ENCODE assay signal across 13 cellular contexts in the genomic region with DNA sequence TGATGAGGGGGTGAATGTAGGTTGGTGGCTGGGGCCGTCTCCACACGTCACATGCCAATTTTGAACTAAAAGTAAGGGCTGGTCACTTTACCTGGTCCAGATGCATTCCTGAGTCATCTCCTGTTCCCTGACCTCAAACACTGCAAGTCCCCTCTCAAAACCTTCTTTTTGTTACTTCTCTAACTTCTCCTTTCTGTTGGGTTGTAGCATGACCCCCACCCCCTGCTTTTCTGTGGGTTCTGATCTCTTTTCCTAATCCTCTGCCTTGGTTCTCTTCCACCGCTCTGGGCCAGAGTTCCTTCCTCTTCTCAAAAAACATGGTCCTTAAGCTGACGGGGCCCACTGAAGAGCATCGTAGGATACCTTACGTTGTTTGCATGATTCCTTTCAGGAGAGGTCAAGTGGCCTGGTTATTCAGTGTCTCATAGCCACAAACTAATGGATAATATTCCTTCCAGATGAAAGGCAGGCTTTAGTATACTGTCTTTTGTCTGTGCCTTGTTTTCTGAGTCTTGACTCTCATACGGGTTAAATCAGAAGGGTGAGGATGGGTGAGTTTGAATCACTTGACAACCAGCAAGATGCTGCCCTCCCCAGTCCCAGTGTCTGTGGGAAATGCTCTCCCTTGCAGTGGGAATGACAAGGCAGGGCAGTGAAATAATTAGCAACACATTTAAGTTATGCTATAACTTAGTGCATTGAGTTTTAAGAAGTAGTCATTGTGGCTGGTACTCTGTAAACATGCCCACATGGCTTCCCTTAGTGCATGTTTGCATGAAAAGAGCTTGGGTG. TPM values are rescaled to one million over a fixed set of nuclear protein-coding genes. Genes with fewer than 3 reads are reported as not detected.
DNase-seq lines count a peak whose midpoint lies in the region; ATAC-seq and TF ChIP-seq lines count a peak whose summit lies in the region.
"Had no signal": no experiment of that assay in that cellular context is flagged by ENCODE, and none has a peak within 500 bp of the region (broad histone marks: within the 10 kb centered on the region; RNA-seq: fewer than 3 reads in every experiment).

No MANE protein-coding gene starts in this region.

- H4K5ac ChIP-seq in IMR-90 (ENCODE audit: low read depth, low read length): no peak overlapping the region

- dilution Hi-C loops in IMR-90 (cut with HindIII; ENCODE audit: low sequenced_read_pairs, unreplicated experiment): no loop called here

- peaks cover 34% of the 10 kb centered on the region for H3K36me3 Mint-ChIP-seq in Calu3 (ENCODE audit: insufficient read depth, unreplicated experiment)
- no peaks in the 10 kb centered on the region for H3K36me3 Mint-ChIP-seq in WTC11

- H3K27ac Mint-ChIP-seq in Calu3 (ENCODE audit: unreplicated experiment) (peak overlapping the region; percentile 46), WTC11 (peak overlapping the region; percentile 47; the same call in 1 of the 2 replicates)
- H3K27ac Mint-ChIP-seq: activated CD4-positive, alpha-beta T cell treated with anti-CD3 and anti-CD28 coated beads for 36 hours; activated T-helper 2 cell treated with anti-CD3 and anti-CD28 coated beads, Interferon-gamma antibody, Interleukin-2, Interleukin-4, amounts not matched to agents 10 μg/mL and 5 μg/mL and 100 μg/mL, durations not matched to agents 14 hours and 24 hours and 36 hours had no signal

- no peak overlapping the region for H2BK20ac ChIP-seq in IMR-90 (ENCODE audit: low read depth, low read length)

- H3K18ac ChIP-seq in IMR-90 (ENCODE audit: low read depth, low read length): no peak overlapping the region

- peaks cover 7% of the 10 kb centered on the region for H3K4me1 ChIP-seq in IMR-90 (ENCODE audit: control insufficient read depth, insufficient read depth, low read length)
- no peaks in the 10 kb centered on the region for H3K4me1 ChIP-seq in effector memory CD4-positive, alpha-beta T cell (ENCODE audit: control insufficient read depth, insufficient read depth, low read length, poor library complexity, severe bottlenecking)

- DNase-seq in Calu3 (no peak), IMR-90 (no peak), WTC11 (ENCODE audit: low spot score) (no peak), omental fat pad (ENCODE audit: low spot score) (no peak), Right ventricle myocardium inferior (ENCODE audit: missing footprints) (no peak)
- no peak for DNase-seq in effector memory CD4-positive, alpha-beta T cell
- DNase-seq: activated CD4-positive, alpha-beta T cell treated with anti-CD3 and anti-CD28 coated beads for 36 hours; NCI-H2029 treated with DMSO at 0.1 percent for 48 hours; NCI-H524; SJCRH30; T-helper 9 cell had no signal

- no peak overlapping the region for H3K27ac ChIP-seq in IMR-90 (ENCODE audit: insufficient read depth, low read length)
- no peak overlapping the region for H3K27ac ChIP-seq in effector memory CD4-positive, alpha-beta T cell (ENCODE audit: insufficient read depth, low read length, poor library complexity, severe bottlenecking)
- H3K27ac ChIP-seq: SJCRH30 had no signal

- H2AFZ ChIP-seq in IMR-90 (replicated peaks; ENCODE audit: low read length, poor library complexity): no peak overlapping the region

- H2AK5ac ChIP-seq in IMR-90 (ENCODE audit: low read depth, low read length): no peak overlapping the region

- H3K56ac ChIP-seq in IMR-90 (ENCODE audit: extremely low read depth, insufficient read depth, low read length): no peak overlapping the region

- H3K36me3 ChIP-seq in IMR-90 (ENCODE audit: control insufficient read depth, insufficient read depth, low read length): peaks cover 5% of the 10 kb centered on the region; the same call in 1 of the 2 replicates
- H3K36me3 ChIP-seq in effector memory CD4-positive, alpha-beta T cell (ENCODE audit: control insufficient read depth, insufficient read depth, low read length): no peaks in the 10 kb centered on the region

- H3K4me1 Mint-ChIP-seq in Calu3 (ENCODE audit: low read depth, unreplicated experiment): peaks cover 35% of the 10 kb centered on the region
- peaks cover 74% of the 10 kb centered on the region for H3K4me1 Mint-ChIP-seq in WTC11

- no peak overlapping the region for H3K4ac ChIP-seq in IMR-90 (ENCODE audit: low read depth, low read length)

- no peak for TF ChIP-seq POLR2A in IMR-90 (IDR thresholded peaks at IDR 0.05; ENCODE audit: low read depth, low read length)

- peaks cover 4% of the 10 kb centered on the region; the same call in 1 of the 2 replicates for H3K27me3 ChIP-seq in IMR-90 (ENCODE audit: control insufficient read depth, insufficient read depth, low read length)
- no peaks in the 10 kb centered on the region for H3K27me3 ChIP-seq in effector memory CD4-positive, alpha-beta T cell (replicated peaks; ENCODE audit: control insufficient read depth, insufficient read depth, low read length, poor library complexity, severe bottlenecking)
- H3K27me3 ChIP-seq: SJCRH30 had no signal

- H4K20me1 ChIP-seq in IMR-90 (ENCODE audit: insufficient read depth, low read length): peaks cover 79% of the 10 kb centered on the region

- ATAC-seq in IMR-90 (ENCODE audit: low read depth) (no peak), WTC11 (no peak), omental fat pad (ENCODE audit: low FRiP score) (peak; percentile 42), GM18907 (IDR thresholded peaks at IDR 0.05; ENCODE audit: unreplicated experiment) (no peak), Right ventricle myocardium inferior (no peak)
- ATAC-seq: activated CD4-positive, alpha-beta T cell treated with anti-CD3 and anti-CD28 coated beads for 36 hours had no signal

- H2BK120ac ChIP-seq in IMR-90 (ENCODE audit: low read depth, low read length): no peak overlapping the region

- CTCF ChIA-PET in Calu3 (lab: Charles Lee) (no interaction called here), IMR-90 (lab: Yijun Ruan, JAX) (interaction anchor here (0.6 kb wide), 1 partner anchor 10 kb away, joined by 3 read pairs; no protein-coding TSS in a partner anchor), WTC11 (lab: Charles Lee) (no interaction called here)

- H3K9me1 ChIP-seq in IMR-90 (ENCODE audit: insufficient read depth, low read length): peaks cover 24% of the 10 kb centered on the region

- intact Hi-C loops in Calu3 (cut with micrococcal nuclease; ENCODE audit: unreplicated experiment) (no loop called here), IMR-90 (cut with micrococcal nuclease) (no loop called here), Right ventricle myocardium inferior (cut with DNase I) (no loop called here)

- H4K91ac ChIP-seq in IMR-90 (ENCODE audit: insufficient read depth, low read depth, low read length): no peak overlapping the region

- no peak overlapping the region for H3K9ac ChIP-seq in IMR-90 (ENCODE audit: low read depth, low read length)

- peak overlapping the region; percentile 47; the same call in 1 of the 2 replicates for H3K23ac ChIP-seq in IMR-90 (ENCODE audit: low read depth, low read length)

- 0% methylated on average over 1 of the region's 7 CpGs; no CpG with 5 or more reads in 1 of the 2 experiments for WGBS in IMR-90 (ENCODE audit: extremely low coverage in 2 of 2, insufficient read length in 1 of 2), 2 experiments

- H2BK15ac ChIP-seq in IMR-90 (ENCODE audit: low read depth, low read length): no peak overlapping the region

- no peak overlapping the region for H3K14ac ChIP-seq in IMR-90 (replicated peaks; ENCODE audit: low read depth, low read length)

- no peak overlapping the region for H3K4me3 ChIP-seq in IMR-90 (ENCODE audit: insufficient read depth, low read depth, low read length)
- no peak overlapping the region for H3K4me3 ChIP-seq in effector memory CD4-positive, alpha-beta T cell (ENCODE audit: insufficient read depth, low read depth, low read length, poor library complexity, severe bottlenecking)
- H3K4me3 ChIP-seq: SJCRH30 had no signal

- TF ChIP-seq RAD21 in IMR-90 (IDR thresholded peaks at IDR 0.05; ENCODE audit: low read length): no peak

- no peaks in the 10 kb centered on the region for H3K27me3 Mint-ChIP-seq in Calu3 (ENCODE audit: unreplicated experiment)
- no peaks in the 10 kb centered on the region for H3K27me3 Mint-ChIP-seq in WTC11 (ENCODE audit: low read depth)
- H3K27me3 Mint-ChIP-seq: activated CD4-positive, alpha-beta T cell treated with anti-CD3 and anti-CD28 coated beads for 36 hours had no signal

- TF ChIP-seq CTCF in Calu3 (IDR thresholded peaks at IDR 0.05; ENCODE audit: unreplicated experiment) (no peak), IMR-90 (conservative IDR thresholded peaks at IDR 0.05; ENCODE audit: low read depth, low read length) (no peak), WTC11 (IDR thresholded peaks at IDR 0.05) (no peak), omental fat pad (IDR thresholded peaks at IDR 0.05) (no peak)

- H3K4me2 ChIP-seq in IMR-90 (ENCODE audit: low read depth, low read length): no peak overlapping the region

- H3K4me3 Mint-ChIP-seq in Calu3 (ENCODE audit: low read depth, unreplicated experiment) (peak overlapping the region; percentile 8), WTC11 (no peak overlapping the region)
- H3K4me3 Mint-ChIP-seq: activated CD4-positive, alpha-beta T cell treated with anti-CD3 and anti-CD28 coated beads for 36 hours had no signal

- H4K8ac ChIP-seq in IMR-90 (ENCODE audit: low read depth in 2 of 2, low read length in 2 of 2): no peak overlapping the region

- in situ Hi-C loops in IMR-90 (cut with MboI; ENCODE audit: low sequenced_read_pairs): no loop called here

- H3K9me3 ChIP-seq in IMR-90 (ENCODE audit: control insufficient read depth, insufficient read depth, low read length): no peaks in the 10 kb centered on the region
- H3K9me3 ChIP-seq in effector memory CD4-positive, alpha-beta T cell (ENCODE audit: control insufficient read depth, low read length): no peaks in the 10 kb centered on the region
- H3K9me3 ChIP-seq: SJCRH30 had no signal

- H3K79me1 ChIP-seq in IMR-90 (ENCODE audit: low read depth in 1 of 2, low read length in 2 of 2): peaks cover 0 to 8% of the 10 kb centered on the region in 2 experiments; a peak in 1 of 4 replicates

- no TSS peak for BruUV-seq in Calu3 (replicated peaks; lab: Mats Ljungman, UMichigan)
- no TSS peak for BruUV-seq in IMR-90 (replicated peaks; lab: Mats Ljungman, UMichigan)

- H3K9me3 Mint-ChIP-seq in Calu3 (ENCODE audit: low read depth, unreplicated experiment) (no peaks in the 10 kb centered on the region), WTC11 (no peaks in the 10 kb centered on the region)
- H3K9me3 Mint-ChIP-seq: activated T-helper 2 cell treated with anti-CD3 and anti-CD28 coated beads, Interferon-gamma antibody, Interleukin-2, Interleukin-4, amounts not matched to agents 10 μg/mL and 5 μg/mL and 100 μg/mL, durations not matched to agents 14 hours and 24 hours and 36 hours had no signal

- no peak overlapping the region for H2AK9ac ChIP-seq in IMR-90 (replicated peaks; ENCODE audit: low read depth, low read length, poor library complexity)

- no peak overlapping the region for H2BK5ac ChIP-seq in IMR-90 (ENCODE audit: low read depth, low read length, poor library complexity, severe bottlenecking)

- POLR2A ChIA-PET in IMR-90 (lab: Charles Lee; ENCODE audit: unreplicated experiment): no interaction called here
- POLR2A ChIA-PET in WTC11 (lab: Charles Lee): no interaction called here

RNA-seq across cellular contexts. Expression of a gene that starts 15.1 kb away (rescaled TPM):
- 215 and 225 TPM in 2 replicates for total RNA-seq in Calu3 (2022)
- total RNA-seq in IMR-90 (2012; rRNA removed): 230 and 439 TPM in 2 replicates
- polyA plus RNA-seq in IMR-90 (2012; rRNA removed): 166 and 176 TPM in 2 replicates
- 56.3 and 74.3 TPM in 2 replicates for polyA plus RNA-seq in IMR-90 (2012; cell fraction: cytosol; rRNA removed)
- polyA plus RNA-seq in IMR-90 (2012; cell fraction: nucleus; rRNA removed; ENCODE audit: low replicate concordance): 27.7 and 59.3 TPM in 2 replicates
- 170 to 173 TPM (median 172 TPM) in 3 replicates for total RNA-seq in WTC11 (2021)
- 10 to 100 TPM; 38.1 to 46.5 (median 40.6) TPM for total RNA-seq in omental fat pad
- 54.4 TPM for total RNA-seq in Right ventricle myocardium inferior
